ENCODE assay signal across 18 cellular contexts in the genomic region with DNA sequence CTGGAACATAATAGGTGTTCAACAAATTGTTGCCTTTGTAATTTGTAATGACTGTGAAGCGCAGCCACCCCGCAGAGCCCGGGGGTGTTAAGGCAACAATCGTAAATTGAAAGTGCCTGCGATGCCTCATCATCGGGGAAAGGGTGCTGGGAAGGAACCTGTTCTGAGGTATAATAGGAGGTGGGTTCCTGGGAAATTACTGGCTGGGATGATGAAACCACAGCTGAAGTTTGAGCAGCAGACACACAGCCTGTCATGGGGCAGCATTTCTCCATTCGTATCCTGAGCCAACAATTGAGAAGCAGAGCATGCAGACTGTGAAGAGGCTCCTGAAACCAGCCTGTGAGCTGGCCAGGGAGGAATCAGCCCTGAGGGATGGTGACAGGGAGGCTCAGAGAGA.
"Had no signal": no experiment of that assay in that cellular context is flagged by ENCODE, and none has a peak within 500 bp of the region (broad histone marks: within the 10 kb centered on the region; RNA-seq: fewer than 3 reads in every experiment).

No MANE protein-coding gene starts in this region.

- H3K27me3 ChIP-seq: esophagus squamous epithelium, right lobe of liver, transverse colon had no signal

- H3K4me3 Mint-ChIP-seq: activated T-helper 17 cell treated with anti-CD3 and anti-CD28 coated beads, Interleukin-2, amount 50 U/mL, for 72 hours; memory B cell; natural killer cell treated with Interleukin-12 subunit alpha and Interleukin-12 subunit beta and Interleukin-15 and Interleukin-18, amount 100 ng/mL, for 72 hours; stimulated activated memory B cell treated with anti-CD40 and anti-IgM and Interleukin-4, amounts not matched to agents 10 μg/mL and 1 μg/mL and 100 μg/mL, for 72 hours had no signal

- H3K4me1 ChIP-seq: heart left ventricle, psoas muscle, right lobe of liver, transverse colon had no signal

- H3K4me3 ChIP-seq: dorsolateral prefrontal cortex, esophagus squamous epithelium, heart left ventricle, psoas muscle, right lobe of liver, transverse colon had no signal

- H3K9me3 ChIP-seq: esophagus squamous epithelium, heart left ventricle, psoas muscle, right lobe of liver, transverse colon had no signal

- H3K36me3 ChIP-seq: esophagus squamous epithelium, heart left ventricle, right lobe of liver, transverse colon had no signal

- H3K36me3 Mint-ChIP-seq: natural killer cell treated with Interleukin-12 subunit alpha and Interleukin-12 subunit beta and Interleukin-15 and Interleukin-18, amount 100 ng/mL, for 72 hours; stimulated activated memory B cell treated with anti-CD40 and anti-IgM and Interleukin-4, amounts not matched to agents 10 μg/mL and 1 μg/mL and 100 μg/mL, for 72 hours had no signal

- H3K27ac ChIP-seq: dorsolateral prefrontal cortex, esophagus squamous epithelium, heart left ventricle, psoas muscle, right lobe of liver, transverse colon had no signal

- H3K4me1 Mint-ChIP-seq: activated T-helper 17 cell treated with anti-CD3 and anti-CD28 coated beads, Interleukin-2, amount 50 U/mL, for 72 hours; stimulated activated memory B cell treated with anti-CD40 and anti-IgM and Interleukin-4, amounts not matched to agents 10 μg/mL and 1 μg/mL and 100 μg/mL, for 72 hours had no signal

- DNase-seq: activated CD4-positive, alpha-beta T cell treated with anti-CD3 and anti-CD28 coated beads, Interleukin-2, amount 50 U/mL, for 1 hour; activated naive CD4-positive, alpha-beta T cell treated with anti-CD3 and anti-CD28 coated beads, Interleukin-2, amount 50 U/mL, for 16 hours; activated T-cell treated with anti-CD3 and anti-CD28 coated beads for 4 hours; amniotic stem cell; dorsolateral prefrontal cortex; esophagus squamous epithelium; foreskin fibroblast; heart left ventricle; psoas muscle; right lobe of liver; stimulated activated CD4-positive, alpha-beta T cell treated with anti-CD3 and anti-CD28 coated beads, Interleukin-1b, Interleukin-23, amount 100 ng/mL, for 48 hours; substantia nigra; transverse colon had no signal

- H3K27ac Mint-ChIP-seq: activated T-helper 17 cell treated with anti-CD3 and anti-CD28 coated beads, Interleukin-2, amount 50 U/mL, for 72 hours; memory B cell; natural killer cell treated with Interleukin-12 subunit alpha and Interleukin-12 subunit beta and Interleukin-15 and Interleukin-18, amount 100 ng/mL, for 72 hours; stimulated activated memory B cell treated with anti-CD40 and anti-IgM and Interleukin-4, amounts not matched to agents 10 μg/mL and 1 μg/mL and 100 μg/mL, for 72 hours had no signal

- ATAC-seq: activated T-helper 17 cell treated with anti-CD3 and anti-CD28 coated beads, Interleukin-2, amount 50 U/mL, for 72 hours; heart left ventricle; left lobe of liver; natural killer cell treated with Interleukin-12 subunit alpha and Interleukin-12 subunit beta and Interleukin-15 and Interleukin-18, amount 100 ng/mL, for 72 hours; psoas muscle; right lobe of liver had no signal
